ENCODE assay signal across 8 cellular contexts in the genomic region with DNA sequence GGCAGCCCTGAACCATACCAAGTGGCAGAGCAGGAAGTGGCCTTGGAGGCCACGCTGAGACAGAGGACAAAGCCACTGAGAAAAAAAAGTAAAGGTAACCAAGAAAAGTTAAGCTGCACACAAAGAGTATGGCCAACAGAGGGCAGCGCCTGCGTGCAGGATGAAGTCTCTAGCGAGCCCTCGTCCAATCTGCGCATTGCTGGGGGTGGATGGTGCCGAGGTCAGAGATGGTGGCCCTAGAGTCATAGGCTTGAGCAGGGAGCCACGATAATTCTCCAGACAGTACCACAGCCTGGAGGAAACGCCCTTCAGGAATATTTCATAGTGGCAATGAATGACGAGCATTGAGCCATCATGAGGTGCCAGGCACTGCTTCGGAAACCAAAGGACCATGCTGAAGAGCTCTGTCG. TPM values are rescaled to one million over a fixed set of nuclear protein-coding genes. Genes with fewer than 3 reads are reported as not detected.
DNase-seq lines count a peak whose midpoint lies in the region; ATAC-seq and TF ChIP-seq lines count a peak whose summit lies in the region.

No MANE protein-coding gene starts in this region.

- H3K27me3 Mint-ChIP-seq in activated CD4-positive, alpha-beta T cell treated with anti-CD3 and anti-CD28 coated beads, Interleukin-2, amount 10 ng/mL, durations not matched to agents 7 days and 5 days: no peaks in the 10 kb centered on the region
- H3K27me3 Mint-ChIP-seq in naive B cell: no peaks in the 10 kb centered on the region

- POLR2A ChIA-PET in activated CD4-positive, alpha-beta T cell treated with anti-CD3 and anti-CD28 coated beads, Interleukin-2, amount 10 ng/mL, durations not matched to agents 7 days and 5 days (lab: Charles Lee): no interaction called here

- CTCF ChIA-PET in activated CD4-positive, alpha-beta T cell treated with anti-CD3 and anti-CD28 coated beads, Interleukin-2, amount 10 ng/mL, durations not matched to agents 7 days and 5 days (lab: Charles Lee): interaction anchor here (0.6 to 2.6 kb wide), 5 partner anchors 11 to 173 kb away, joined by 3 to 13 read pairs (median 10); partner anchors contain the start of gene ZNF862

- H3K9me3 ChIP-seq in uterus: no peaks in the 10 kb centered on the region

- peak; percentile 15 for DNase-seq in NCI-H2029 (lab: John Stamatoyannopoulos, UW)
- DNase-seq in NCI-H2029 treated with DMSO at 0.1 percent for 48 hours (lab: John Stamatoyannopoulos, UW): no peak
- peak; percentile 43 for DNase-seq in NCI-H2171 treated with DMSO at 0.1 percent for 48 hours (lab: John Stamatoyannopoulos, UW)
- DNase-seq in activated CD4-positive, alpha-beta T cell treated with anti-CD3 and anti-CD28 coated beads, Interleukin-2, amount 10 ng/mL, durations not matched to agents 7 days and 5 days: peak; percentile 70
- no peak for DNase-seq in naive B cell
- peak; percentile 49 for DNase-seq in uterus

- no peak overlapping the region for H3K4me3 Mint-ChIP-seq in activated CD4-positive, alpha-beta T cell treated with anti-CD3 and anti-CD28 coated beads, Interleukin-2, amount 10 ng/mL, durations not matched to agents 7 days and 5 days
- H3K4me3 Mint-ChIP-seq in naive B cell: no peak overlapping the region

- ATAC-seq in HG02623 (IDR thresholded peaks at IDR 0.05; ENCODE audit: unreplicated experiment): peak; percentile 48
- ATAC-seq in esophagus mucosa: peak; percentile 62
- peak; percentile 52 to 70 for ATAC-seq in naive B cell (ENCODE audit: low read depth in 2 of 2)

- H3K9me3 Mint-ChIP-seq in activated CD4-positive, alpha-beta T cell treated with anti-CD3 and anti-CD28 coated beads, Interleukin-2, amount 10 ng/mL, durations not matched to agents 7 days and 5 days: no peaks in the 10 kb centered on the region
- no peaks in the 10 kb centered on the region for H3K9me3 Mint-ChIP-seq in naive B cell

- H3K36me3 ChIP-seq in uterus: no peaks in the 10 kb centered on the region

- H3K27ac Mint-ChIP-seq in activated CD4-positive, alpha-beta T cell treated with anti-CD3 and anti-CD28 coated beads, Interleukin-2, amount 10 ng/mL, durations not matched to agents 7 days and 5 days: peak overlapping the region; percentile 58
- peak overlapping the region in 2 of 6 donors; percentile 26 to 70 for H3K27ac Mint-ChIP-seq in naive B cell

- H3K4me3 ChIP-seq in uterus: no peak overlapping the region

- H3K4me1 Mint-ChIP-seq in activated CD4-positive, alpha-beta T cell treated with anti-CD3 and anti-CD28 coated beads, Interleukin-2, amount 10 ng/mL, durations not matched to agents 7 days and 5 days: peaks cover 14% of the 10 kb centered on the region
- peaks cover 24 to 28% (median 25%) of the 10 kb centered on the region in 3 donors for H3K4me1 Mint-ChIP-seq in naive B cell

- peak overlapping the region; percentile 16 to 52 for H3K27ac ChIP-seq in uterus

- H3K27me3 ChIP-seq in uterus: no peaks in the 10 kb centered on the region

- H3K4me1 ChIP-seq in uterus: peaks cover 0 to 9% of the 10 kb centered on the region in 2 donors

- intact Hi-C loops in uterus (cut with DNase I; ENCODE audit: low total_unique reads): no loop called here

- peaks cover 9% of the 10 kb centered on the region for H3K36me3 Mint-ChIP-seq in activated CD4-positive, alpha-beta T cell treated with anti-CD3 and anti-CD28 coated beads, Interleukin-2, amount 10 ng/mL, durations not matched to agents 7 days and 5 days (ENCODE audit: low read depth)
- H3K36me3 Mint-ChIP-seq in naive B cell: no peaks in the 10 kb centered on the region

- no peak for TF ChIP-seq POLR2A in uterus (IDR thresholded peaks at IDR 0.05)

- peak; percentile 39 to 58 (median 52) for TF ChIP-seq CTCF in uterus (IDR thresholded peaks at IDR 0.05)

RNA-seq across cellular contexts. Expression of gene ATP6V0E2, which starts 9.7 kb away (rescaled TPM):
- total RNA-seq in activated CD4-positive, alpha-beta T cell treated with anti-CD3 and anti-CD28 coated beads, Interleukin-2, amount 10 ng/mL, durations not matched to agents 7 days and 5 days: 10 to 100 TPM; 69.0 to 76.1 TPM
- total RNA-seq in esophagus mucosa: 3.6 TPM
- polyA plus RNA-seq in naive B cell (ENCODE audit: low read depth in 6 of 6): 10 to 100 TPM; 30.3 to 58.2 (median 44.3) TPM
- total RNA-seq in uterus: 10 to 100 TPM in 2 of 4 donors, 1 to 10 TPM in 2; 2.6 to 22.5 (median 10.1) TPM

RNA-seq across cellular contexts. Expression of gene ZNF862, which starts 45.3 kb away (rescaled TPM):
- total RNA-seq in activated CD4-positive, alpha-beta T cell treated with anti-CD3 and anti-CD28 coated beads, Interleukin-2, amount 10 ng/mL, durations not matched to agents 7 days and 5 days: 10 to 100 TPM; 31.3 to 35.8 TPM
- 7.3 TPM for total RNA-seq in esophagus mucosa
- polyA plus RNA-seq in naive B cell (ENCODE audit: low read depth in 6 of 6): 1 to 10 TPM; 2.7 to 8.6 (median 4.6) TPM
- total RNA-seq in uterus: 10 to 100 TPM in 2 of 4 donors, 1 to 10 TPM in 2; 1.8 to 39.4 (median 14.6) TPM

Comparison
In these comparisons a context has a peak if more than half of its experiments do, and no peak if none do; other contexts are left out.
1. DNase-seq: peak in NCI-H2029 (single experiment), NCI-H2171 treated with DMSO at 0.1 percent for 48 hours (single experiment), activated CD4-positive, alpha-beta T cell treated with anti-CD3 and anti-CD28 coated beads, Interleukin-2, amount 10 ng/mL, durations not matched to agents 7 days and 5 days (single experiment) and uterus (2 of 2); none in NCI-H2029 treated with DMSO at 0.1 percent for 48 hours (single experiment) and naive B cell (single experiment).
2. Peak in every context shown above with its lines, with median percentiles within 50 percentile points of each other: ATAC-seq.